1 cellular context compared by ENCODE assay signal in genomic region chr22:23913306-23913660, GRCh38.
TF ChIP-seq lines count a peak whose summit lies in the region.

No MANE protein-coding gene starts in this region.

TF ChIP-seq in IMR-90, 13 proteins besides CTCF, POLR2A, EP300 and RAD21 (continued from another document):
- TF ChIP-seq CEBPB (IDR thresholded peaks at IDR 0.05; ENCODE audit: low read depth, low read length) (no peak), CHD1 (IDR thresholded peaks at IDR 0.05; ENCODE audit: low read depth, low read length) (no peak)
